23 cellular contexts compared by ENCODE assay signal in the genomic region with DNA sequence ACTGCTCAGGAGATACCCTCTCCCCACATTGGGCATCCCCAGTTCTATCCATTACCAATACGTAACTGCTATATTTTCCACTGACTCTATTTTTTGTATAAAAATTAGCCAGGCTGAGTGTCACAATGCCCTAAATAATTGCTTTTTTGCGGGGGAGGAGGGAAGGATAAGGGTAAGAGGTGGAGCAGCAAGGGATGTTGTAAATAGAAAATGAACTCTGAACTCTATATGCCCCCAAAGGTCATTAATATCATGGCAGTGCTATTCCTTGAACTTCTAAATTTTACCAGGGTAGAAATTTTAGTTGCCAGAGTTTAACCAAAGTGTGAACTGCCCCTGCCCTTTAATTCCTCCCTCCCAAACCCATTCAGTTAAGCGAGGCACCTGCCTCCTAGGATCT.
"Had no signal": no experiment of that assay in that cellular context is flagged by ENCODE, and none has a peak within 500 bp of the region (broad histone marks: within the 10 kb centered on the region; RNA-seq: fewer than 3 reads in every experiment).

No MANE protein-coding gene starts in this region.

- H3K9me3 Mint-ChIP-seq: activated B cell treated with CpG ODN at 0.5 μM for 24 hours; activated T-cell treated with anti-CD3 and anti-CD28 coated beads, Interleukin-2, amount 50 U/mL, for 24 hours; activated T-helper 2 cell treated with anti-CD3 and anti-CD28 coated beads, Interferon-gamma antibody, Interleukin-2, Interleukin-4, amounts not matched to agents 10 μg/mL and 5 μg/mL and 100 μg/mL, durations not matched to agents 14 hours and 24 hours and 36 hours; dendritic cell treated with granulocyte-macrophage colony-stimulating factor and Interleukin-4, amounts not matched to agents 40 ng/mL and 50 ng/mL, for 4 days; naive thymus-derived CD8-positive, alpha-beta T cell; stimulated activated effector memory CD8-positive, alpha-beta T cell treated with anti-CD3 and anti-CD28 coated beads, Interleukin-12 subunit alpha, Interleukin-12 subunit beta, amount 100 ng/mL, for 72 hours had no signal

- H3K4me3 Mint-ChIP-seq: activated B cell treated with CpG ODN at 0.5 μM for 24 hours; activated CD4-positive, alpha-beta T cell treated with anti-CD3 and anti-CD28 coated beads for 36 hours; activated naive CD8-positive, alpha-beta T cell; activated T-cell treated with anti-CD3 and anti-CD28 coated beads, Interleukin-2, amount 50 U/mL, for 24 hours; dendritic cell treated with granulocyte-macrophage colony-stimulating factor and Interleukin-4, amounts not matched to agents 40 ng/mL and 50 ng/mL, for 4 days; naive thymus-derived CD8-positive, alpha-beta T cell; stimulated activated effector memory CD8-positive, alpha-beta T cell treated with anti-CD3 and anti-CD28 coated beads, Interleukin-12 subunit alpha, Interleukin-12 subunit beta, amount 100 ng/mL, for 72 hours had no signal

- H3K27ac Mint-ChIP-seq: activated B cell treated with CpG ODN at 0.5 μM for 24 hours; activated CD4-positive, alpha-beta T cell treated with anti-CD3 and anti-CD28 coated beads for 36 hours; activated naive CD8-positive, alpha-beta T cell; activated T-cell treated with anti-CD3 and anti-CD28 coated beads, Interleukin-2, amount 50 U/mL, for 24 hours; activated T-helper 2 cell treated with anti-CD3 and anti-CD28 coated beads, Interferon-gamma antibody, Interleukin-2, Interleukin-4, amounts not matched to agents 10 μg/mL and 5 μg/mL and 100 μg/mL, durations not matched to agents 14 hours and 24 hours and 36 hours; dendritic cell treated with granulocyte-macrophage colony-stimulating factor and Interleukin-4, amounts not matched to agents 40 ng/mL and 50 ng/mL, for 4 days; naive thymus-derived CD8-positive, alpha-beta T cell; stimulated activated effector memory CD8-positive, alpha-beta T cell treated with anti-CD3 and anti-CD28 coated beads, Interleukin-12 subunit alpha, Interleukin-12 subunit beta, amount 100 ng/mL, for 72 hours had no signal

- H3K27me3 Mint-ChIP-seq: activated B cell treated with CpG ODN at 0.5 μM for 24 hours; activated CD4-positive, alpha-beta T cell treated with anti-CD3 and anti-CD28 coated beads for 36 hours; activated naive CD8-positive, alpha-beta T cell; activated T-cell treated with anti-CD3 and anti-CD28 coated beads, Interleukin-2, amount 50 U/mL, for 24 hours; naive thymus-derived CD8-positive, alpha-beta T cell had no signal

- H3K36me3 Mint-ChIP-seq: activated naive CD8-positive, alpha-beta T cell had no signal

- ATAC-seq: activated CD4-positive, alpha-beta T cell treated with anti-CD3 and anti-CD28 coated beads for 36 hours; naive thymus-derived CD8-positive, alpha-beta T cell; stimulated activated effector memory CD8-positive, alpha-beta T cell treated with anti-CD3 and anti-CD28 coated beads, Interleukin-12 subunit alpha, Interleukin-12 subunit beta, amount 100 ng/mL, for 72 hours had no signal

- DNase-seq: activated B cell treated with CpG ODN at 0.5 μM for 24 hours; activated CD4-positive, alpha-beta T cell treated with anti-CD3 and anti-CD28 coated beads for 36 hours; activated CD4-positive, alpha-beta T cell treated with anti-CD3 and anti-CD28 coated beads, Interleukin-2, amount 50 U/mL, for 4 hours; activated CD8-positive, alpha-beta memory T cell treated with anti-CD3 and anti-CD28 coated beads for 24 hours; activated CD8-positive, alpha-beta memory T cell treated with anti-CD3 and anti-CD28 coated beads, Interleukin-2, amount 50 U/mL, for 4 hours; activated naive CD4-positive, alpha-beta T cell; activated T-cell treated with anti-CD3 and anti-CD28 coated beads, Interleukin-2, amount 50 U/mL, for 24 hours; adrenal gland; brain microvascular endothelial cell; caudate nucleus; effector CD8-positive, alpha-beta T cell; erythroblast; foreskin fibroblast; left ventricle myocardium inferior; naive thymus-derived CD8-positive, alpha-beta T cell; stimulated activated CD4-positive, alpha-beta T cell treated with anti-CD3 and anti-CD28 coated beads, Interleukin-1b, Interleukin-23, amount 100 ng/mL, for 48 hours; stomach; T-helper 9 cell; uterus had no signal
